1 cellular context compared by ENCODE assay signal in the genomic region with DNA sequence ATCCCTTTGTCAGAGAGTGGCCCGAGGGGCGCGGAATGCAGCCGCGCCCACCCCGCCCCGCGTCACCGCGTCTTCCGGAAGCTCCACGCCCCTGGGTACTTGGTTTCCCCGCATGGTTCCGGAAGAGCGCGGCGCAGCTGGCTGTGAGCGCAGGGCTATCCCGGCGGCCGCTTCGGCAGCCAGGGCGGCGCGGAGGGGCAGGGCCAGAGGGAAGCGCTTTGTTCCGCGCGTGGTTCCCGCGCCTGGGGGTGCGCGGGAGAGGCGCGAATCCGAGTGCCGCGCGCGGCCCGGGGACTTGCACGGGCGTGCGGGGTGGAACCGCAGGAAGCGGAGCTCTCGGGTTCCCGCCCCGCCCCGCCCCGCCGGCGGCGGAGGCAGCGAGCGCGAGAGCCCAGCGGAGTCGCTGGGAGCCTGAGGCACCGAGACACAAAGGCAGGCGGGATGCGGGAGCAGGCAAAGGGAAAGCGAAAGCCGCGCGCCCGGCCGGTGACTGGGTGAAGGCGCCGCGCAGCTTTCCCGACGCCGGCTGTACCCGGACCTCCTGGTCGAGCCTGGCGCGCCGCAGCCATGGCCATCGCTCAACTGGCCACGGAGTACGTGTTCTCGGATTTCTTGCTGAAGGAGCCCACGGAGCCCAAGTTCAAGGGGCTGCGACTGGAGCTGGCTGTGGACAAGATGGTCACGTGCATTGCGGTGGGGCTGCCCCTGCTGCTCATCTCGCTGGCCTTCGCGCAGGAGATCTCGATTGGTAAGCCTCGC.
TF ChIP-seq lines count a peak whose summit lies in the region.

A gene with protein sequence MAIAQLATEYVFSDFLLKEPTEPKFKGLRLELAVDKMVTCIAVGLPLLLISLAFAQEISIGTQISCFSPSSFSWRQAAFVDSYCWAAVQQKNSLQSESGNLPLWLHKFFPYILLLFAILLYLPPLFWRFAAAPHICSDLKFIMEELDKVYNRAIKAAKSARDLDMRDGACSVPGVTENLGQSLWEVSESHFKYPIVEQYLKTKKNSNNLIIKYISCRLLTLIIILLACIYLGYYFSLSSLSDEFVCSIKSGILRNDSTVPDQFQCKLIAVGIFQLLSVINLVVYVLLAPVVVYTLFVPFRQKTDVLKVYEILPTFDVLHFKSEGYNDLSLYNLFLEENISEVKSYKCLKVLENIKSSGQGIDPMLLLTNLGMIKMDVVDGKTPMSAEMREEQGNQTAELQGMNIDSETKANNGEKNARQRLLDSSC (plus strand): TSS at position 96 of the 759 bp plus-strand sequence. CDS start 472 bp downstream, at position 568.

TF ChIP-seq in K562, 482 proteins besides CTCF, POLR2A, EP300 and RAD21 (continued from another document and continues in another):
- no peak for TF ChIP-seq GABPB2 (CRISPR knock-in tag; conservative IDR thresholded peaks at IDR 0.05)
- no peak for TF ChIP-seq SPI1 (IDR thresholded peaks at IDR 0.05; ENCODE audit: borderline replicate concordance, low read depth, low read length)
- TF ChIP-seq, protein P1, sequence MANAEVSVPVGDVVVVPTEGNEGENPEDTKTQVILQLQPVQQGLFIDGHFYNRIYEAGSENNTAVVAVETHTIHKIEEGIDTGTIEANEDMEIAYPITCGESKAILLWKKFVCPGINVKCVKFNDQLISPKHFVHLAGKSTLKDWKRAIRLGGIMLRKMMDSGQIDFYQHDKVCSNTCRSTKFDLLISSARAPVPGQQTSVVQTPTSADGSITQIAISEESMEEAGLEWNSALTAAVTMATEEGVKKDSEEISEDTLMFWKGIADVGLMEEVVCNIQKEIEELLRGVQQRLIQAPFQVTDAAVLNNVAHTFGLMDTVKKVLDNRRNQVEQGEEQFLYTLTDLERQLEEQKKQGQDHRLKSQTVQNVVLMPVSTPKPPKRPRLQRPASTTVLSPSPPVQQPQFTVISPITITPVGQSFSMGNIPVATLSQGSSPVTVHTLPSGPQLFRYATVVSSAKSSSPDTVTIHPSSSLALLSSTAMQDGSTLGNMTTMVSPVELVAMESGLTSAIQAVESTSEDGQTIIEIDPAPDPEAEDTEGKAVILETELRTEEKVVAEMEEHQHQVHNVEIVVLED (CRISPR knock-in tag; IDR thresholded peaks at IDR 0.05) = peak; percentile 13; the same call in 1 of the 2 replicates
- no peak for TF ChIP-seq TAL1 (IDR thresholded peaks at IDR 0.05)
- TF ChIP-seq, protein P2, sequence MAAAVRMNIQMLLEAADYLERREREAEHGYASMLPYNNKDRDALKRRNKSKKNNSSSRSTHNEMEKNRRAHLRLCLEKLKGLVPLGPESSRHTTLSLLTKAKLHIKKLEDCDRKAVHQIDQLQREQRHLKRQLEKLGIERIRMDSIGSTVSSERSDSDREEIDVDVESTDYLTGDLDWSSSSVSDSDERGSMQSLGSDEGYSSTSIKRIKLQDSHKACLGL (CRISPR knock-in tag; IDR thresholded peaks at IDR 0.05; ENCODE audit: borderline replicate concordance, poor library complexity, severe bottlenecking) = no peak
- TF ChIP-seq ZNF12 (CRISPR knock-in tag; IDR thresholded peaks at IDR 0.05) = no peak
- no peak for TF ChIP-seq HEY1 (CRISPR knock-in tag; IDR thresholded peaks at IDR 0.05; ENCODE audit: borderline replicate concordance)
- TF ChIP-seq NCOA1 (IDR thresholded peaks at IDR 0.05; ENCODE audit: low read depth) = no peak
- TF ChIP-seq, protein P3, sequence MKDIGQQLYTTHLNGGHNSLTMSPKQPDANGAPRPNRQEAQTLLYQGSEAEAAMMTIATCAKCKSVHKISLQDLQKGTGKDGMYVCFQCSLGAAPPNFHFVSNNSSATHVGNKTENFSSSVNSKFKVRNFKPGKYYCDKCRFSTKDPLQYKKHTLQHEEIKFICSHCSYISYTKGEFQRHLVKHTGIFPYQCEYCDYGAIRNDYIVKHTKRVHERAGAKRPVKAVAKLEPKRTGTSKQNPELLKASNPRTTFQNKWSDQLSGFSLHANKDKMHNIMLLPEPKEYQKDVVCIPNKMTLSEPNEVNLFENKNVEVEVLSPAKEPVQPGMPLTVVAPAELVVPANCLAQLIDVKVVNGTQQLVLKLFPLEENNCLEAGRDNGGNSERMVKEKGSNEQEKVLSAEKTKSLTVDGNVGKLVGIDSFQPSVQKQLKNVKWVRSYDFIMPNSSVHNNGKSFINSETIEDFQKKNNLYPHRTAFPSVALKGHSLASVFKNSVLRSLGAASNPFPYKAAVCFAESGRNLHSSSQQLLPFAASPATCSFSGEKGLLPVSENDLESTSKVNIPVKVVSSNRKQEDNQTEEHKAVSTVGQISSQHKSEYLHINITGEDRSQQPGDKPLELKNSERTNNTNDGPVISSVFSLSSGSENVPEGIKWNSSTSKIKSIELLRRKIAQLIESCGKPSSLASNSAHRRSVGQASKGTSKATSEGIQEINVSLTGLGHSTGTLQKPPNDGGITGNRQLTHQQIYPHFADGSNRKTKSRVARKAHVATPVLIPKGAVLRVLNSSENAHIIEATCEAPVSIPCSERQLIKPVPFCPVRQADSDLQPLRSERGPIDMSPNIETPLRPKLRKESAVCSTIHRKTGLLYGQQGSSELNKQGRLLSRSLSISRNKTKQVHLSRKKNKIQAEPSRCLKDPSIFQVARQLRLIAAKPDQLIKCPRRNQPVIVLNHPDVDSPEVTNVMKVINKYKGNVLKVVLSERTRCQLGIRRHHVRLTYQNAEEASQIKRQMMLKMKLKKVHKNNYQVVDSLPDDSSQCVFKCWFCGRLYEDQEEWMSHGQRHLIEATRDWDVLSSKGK (CRISPR knock-in tag; IDR thresholded peaks at IDR 0.05) = no peak
- TF ChIP-seq, protein P4, sequence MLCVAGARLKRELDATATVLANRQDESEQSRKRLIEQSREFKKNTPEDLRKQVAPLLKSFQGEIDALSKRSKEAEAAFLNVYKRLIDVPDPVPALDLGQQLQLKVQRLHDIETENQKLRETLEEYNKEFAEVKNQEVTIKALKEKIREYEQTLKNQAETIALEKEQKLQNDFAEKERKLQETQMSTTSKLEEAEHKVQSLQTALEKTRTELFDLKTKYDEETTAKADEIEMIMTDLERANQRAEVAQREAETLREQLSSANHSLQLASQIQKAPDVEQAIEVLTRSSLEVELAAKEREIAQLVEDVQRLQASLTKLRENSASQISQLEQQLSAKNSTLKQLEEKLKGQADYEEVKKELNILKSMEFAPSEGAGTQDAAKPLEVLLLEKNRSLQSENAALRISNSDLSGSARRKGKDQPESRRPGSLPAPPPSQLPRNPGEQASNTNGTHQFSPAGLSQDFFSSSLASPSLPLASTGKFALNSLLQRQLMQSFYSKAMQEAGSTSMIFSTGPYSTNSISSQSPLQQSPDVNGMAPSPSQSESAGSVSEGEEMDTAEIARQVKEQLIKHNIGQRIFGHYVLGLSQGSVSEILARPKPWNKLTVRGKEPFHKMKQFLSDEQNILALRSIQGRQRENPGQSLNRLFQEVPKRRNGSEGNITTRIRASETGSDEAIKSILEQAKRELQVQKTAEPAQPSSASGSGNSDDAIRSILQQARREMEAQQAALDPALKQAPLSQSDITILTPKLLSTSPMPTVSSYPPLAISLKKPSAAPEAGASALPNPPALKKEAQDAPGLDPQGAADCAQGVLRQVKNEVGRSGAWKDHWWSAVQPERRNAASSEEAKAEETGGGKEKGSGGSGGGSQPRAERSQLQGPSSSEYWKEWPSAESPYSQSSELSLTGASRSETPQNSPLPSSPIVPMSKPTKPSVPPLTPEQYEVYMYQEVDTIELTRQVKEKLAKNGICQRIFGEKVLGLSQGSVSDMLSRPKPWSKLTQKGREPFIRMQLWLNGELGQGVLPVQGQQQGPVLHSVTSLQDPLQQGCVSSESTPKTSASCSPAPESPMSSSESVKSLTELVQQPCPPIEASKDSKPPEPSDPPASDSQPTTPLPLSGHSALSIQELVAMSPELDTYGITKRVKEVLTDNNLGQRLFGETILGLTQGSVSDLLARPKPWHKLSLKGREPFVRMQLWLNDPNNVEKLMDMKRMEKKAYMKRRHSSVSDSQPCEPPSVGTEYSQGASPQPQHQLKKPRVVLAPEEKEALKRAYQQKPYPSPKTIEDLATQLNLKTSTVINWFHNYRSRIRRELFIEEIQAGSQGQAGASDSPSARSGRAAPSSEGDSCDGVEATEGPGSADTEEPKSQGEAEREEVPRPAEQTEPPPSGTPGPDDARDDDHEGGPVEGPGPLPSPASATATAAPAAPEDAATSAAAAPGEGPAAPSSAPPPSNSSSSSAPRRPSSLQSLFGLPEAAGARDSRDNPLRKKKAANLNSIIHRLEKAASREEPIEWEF (CRISPR knock-in tag; IDR thresholded peaks at IDR 0.05) = no peak
- TF ChIP-seq SRSF3 (IDR thresholded peaks at IDR 0.05; ENCODE audit: insufficient read depth, low read length) = no peak
- TF ChIP-seq, protein P5, sequence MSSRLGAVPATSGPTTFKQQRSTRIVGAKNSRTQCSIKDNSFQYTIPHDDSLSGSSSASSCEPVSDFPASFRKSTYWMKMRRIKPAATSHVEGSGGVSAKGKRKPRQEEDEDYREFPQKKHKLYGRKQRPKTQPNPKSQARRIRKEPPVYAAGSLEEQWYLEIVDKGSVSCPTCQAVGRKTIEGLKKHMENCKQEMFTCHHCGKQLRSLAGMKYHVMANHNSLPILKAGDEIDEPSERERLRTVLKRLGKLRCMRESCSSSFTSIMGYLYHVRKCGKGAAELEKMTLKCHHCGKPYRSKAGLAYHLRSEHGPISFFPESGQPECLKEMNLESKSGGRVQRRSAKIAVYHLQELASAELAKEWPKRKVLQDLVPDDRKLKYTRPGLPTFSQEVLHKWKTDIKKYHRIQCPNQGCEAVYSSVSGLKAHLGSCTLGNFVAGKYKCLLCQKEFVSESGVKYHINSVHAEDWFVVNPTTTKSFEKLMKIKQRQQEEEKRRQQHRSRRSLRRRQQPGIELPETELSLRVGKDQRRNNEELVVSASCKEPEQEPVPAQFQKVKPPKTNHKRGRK (tag; IDR thresholded peaks at IDR 0.05) = no peak
- peak; percentile 40; the same call in 1 of the 2 replicates for TF ChIP-seq CREB1 (IDR thresholded peaks at IDR 0.05)
- peak; percentile 75 for TF ChIP-seq CREB1 (CRISPR knock-in tag; IDR thresholded peaks at IDR 0.05)
- TF ChIP-seq PHF21A (IDR thresholded peaks at IDR 0.05; ENCODE audit: borderline replicate concordance, low read depth) = no peak
- TF ChIP-seq ZBTB7A (IDR thresholded peaks at IDR 0.05; ENCODE audit: borderline replicate concordance, control insufficient read depth, low read depth, low read length) = peak; percentile 96; the same call in 1 of the 2 replicates
- TF ChIP-seq RBFOX2 (IDR thresholded peaks at IDR 0.05; ENCODE audit: low read depth, low read length) = peak; percentile 94
- TF ChIP-seq, protein P6, sequence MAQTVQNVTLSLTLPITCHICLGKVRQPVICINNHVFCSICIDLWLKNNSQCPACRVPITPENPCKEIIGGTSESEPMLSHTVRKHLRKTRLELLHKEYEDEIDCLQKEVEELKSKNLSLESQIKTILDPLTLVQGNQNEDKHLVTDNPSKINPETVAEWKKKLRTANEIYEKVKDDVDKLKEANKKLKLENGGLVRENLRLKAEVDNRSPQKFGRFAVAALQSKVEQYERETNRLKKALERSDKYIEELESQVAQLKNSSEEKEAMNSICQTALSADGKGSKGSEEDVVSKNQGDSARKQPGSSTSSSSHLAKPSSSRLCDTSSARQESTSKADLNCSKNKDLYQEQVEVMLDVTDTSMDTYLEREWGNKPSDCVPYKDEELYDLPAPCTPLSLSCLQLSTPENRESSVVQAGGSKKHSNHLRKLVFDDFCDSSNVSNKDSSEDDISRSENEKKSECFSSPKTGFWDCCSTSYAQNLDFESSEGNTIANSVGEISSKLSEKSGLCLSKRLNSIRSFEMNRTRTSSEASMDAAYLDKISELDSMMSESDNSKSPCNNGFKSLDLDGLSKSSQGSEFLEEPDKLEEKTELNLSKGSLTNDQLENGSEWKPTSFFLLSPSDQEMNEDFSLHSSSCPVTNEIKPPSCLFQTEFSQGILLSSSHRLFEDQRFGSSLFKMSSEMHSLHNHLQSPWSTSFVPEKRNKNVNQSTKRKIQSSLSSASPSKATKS (CRISPR knock-in tag; IDR thresholded peaks at IDR 0.05) = no peak
- TF ChIP-seq ZNF668 (CRISPR knock-in tag; IDR thresholded peaks at IDR 0.05) = no peak
- TF ChIP-seq, protein P7, sequence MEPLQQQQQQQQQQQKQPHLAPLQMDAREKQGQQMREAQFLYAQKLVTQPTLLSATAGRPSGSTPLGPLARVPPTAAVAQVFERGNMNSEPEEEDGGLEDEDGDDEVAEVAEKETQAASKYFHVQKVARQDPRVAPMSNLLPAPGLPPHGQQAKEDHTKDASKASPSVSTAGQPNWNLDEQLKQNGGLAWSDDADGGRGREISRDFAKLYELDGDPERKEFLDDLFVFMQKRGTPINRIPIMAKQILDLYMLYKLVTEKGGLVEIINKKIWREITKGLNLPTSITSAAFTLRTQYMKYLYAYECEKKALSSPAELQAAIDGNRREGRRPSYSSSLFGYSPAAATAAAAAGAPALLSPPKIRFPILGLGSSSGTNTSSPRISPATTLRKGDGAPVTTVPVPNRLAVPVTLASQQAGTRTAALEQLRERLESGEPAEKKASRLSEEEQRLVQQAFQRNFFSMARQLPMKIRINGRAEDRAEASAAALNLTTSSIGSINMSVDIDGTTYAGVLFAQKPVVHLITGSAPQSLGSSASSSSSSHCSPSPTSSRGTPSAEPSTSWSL (CRISPR knock-in tag; IDR thresholded peaks at IDR 0.05; ENCODE audit: borderline replicate concordance) = no peak
- TF ChIP-seq, protein P8, sequence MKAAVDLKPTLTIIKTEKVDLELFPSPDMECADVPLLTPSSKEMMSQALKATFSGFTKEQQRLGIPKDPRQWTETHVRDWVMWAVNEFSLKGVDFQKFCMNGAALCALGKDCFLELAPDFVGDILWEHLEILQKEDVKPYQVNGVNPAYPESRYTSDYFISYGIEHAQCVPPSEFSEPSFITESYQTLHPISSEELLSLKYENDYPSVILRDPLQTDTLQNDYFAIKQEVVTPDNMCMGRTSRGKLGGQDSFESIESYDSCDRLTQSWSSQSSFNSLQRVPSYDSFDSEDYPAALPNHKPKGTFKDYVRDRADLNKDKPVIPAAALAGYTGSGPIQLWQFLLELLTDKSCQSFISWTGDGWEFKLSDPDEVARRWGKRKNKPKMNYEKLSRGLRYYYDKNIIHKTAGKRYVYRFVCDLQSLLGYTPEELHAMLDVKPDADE (conservative IDR thresholded peaks at IDR 0.05; ENCODE audit: control insufficient read depth, low read depth, low read length) = peak; percentile 20; the same call in 1 of the 2 replicates
- peak; percentile 51; the same call in 1 of the 2 replicates for TF ChIP-seq ATF7 (IDR thresholded peaks at IDR 0.05)
- TF ChIP-seq ERF (CRISPR knock-in tag; IDR thresholded peaks at IDR 0.05) = no peak
- TF ChIP-seq ZNF23 (CRISPR knock-in tag; IDR thresholded peaks at IDR 0.05) = no peak
- no peak for TF ChIP-seq BRCA1 (IDR thresholded peaks at IDR 0.05)
- no peak for TF ChIP-seq BRCA1 (CRISPR knock-in tag; IDR thresholded peaks at IDR 0.05)
- TF ChIP-seq, protein P9, sequence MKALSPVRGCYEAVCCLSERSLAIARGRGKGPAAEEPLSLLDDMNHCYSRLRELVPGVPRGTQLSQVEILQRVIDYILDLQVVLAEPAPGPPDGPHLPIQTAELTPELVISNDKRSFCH (CRISPR knock-in tag; IDR thresholded peaks at IDR 0.05) = no peak
- TF ChIP-seq, protein P9 (tag; IDR thresholded peaks at IDR 0.05) = no peak
